Comparison of ENCODE assay signal across 13 cellular contexts in genomic region chr22:46378499-46379300, GRCh38. TPM values are rescaled to one million over a fixed set of nuclear protein-coding genes. Genes with fewer than 3 reads are reported as not detected.
DNase-seq lines count a peak whose midpoint lies in the region; ATAC-seq and TF ChIP-seq lines count a peak whose summit lies in the region.
"Had no signal": no experiment of that assay in that cellular context is flagged by ENCODE, and none has a peak within 500 bp of the region (broad histone marks: within the 10 kb centered on the region; RNA-seq: fewer than 3 reads in every experiment).

No MANE protein-coding gene starts in this region.

- H3K36me3 ChIP-seq in HUES64 (ENCODE audit: insufficient read depth, low read length) (peaks cover 6% of the 10 kb centered on the region; the same call in 1 of the 2 replicates), endodermal cell (ENCODE audit: control insufficient read depth, insufficient read depth, low read length) (peaks cover 25% of the 10 kb centered on the region), mucosa of stomach (ENCODE audit: control insufficient read depth, insufficient read depth, low read length) (no peaks in the 10 kb centered on the region)

- no peak for DNase-seq in endodermal cell
- no peak for DNase-seq in HPDE6-E6E7 (ENCODE audit: extremely low spot score)
- DNase-seq in NCI-H2081 (lab: John Stamatoyannopoulos, UW), result no peak
- no peak for DNase-seq in stimulated activated CD4-positive, alpha-beta T cell treated with anti-CD3 and anti-CD28 coated beads, Interleukin-2, amount 100 ng/mL, for 24 hours
- DNase-seq: activated CD4-positive, alpha-beta T cell treated with anti-CD3 and anti-CD28 coated beads, Interleukin-2, amount 50 U/mL, for 4 hours; activated T-cell treated with anti-CD3 and anti-CD28 coated beads, Interleukin-2, amount 50 U/mL, for 48 hours; NCI-H345; tibial artery had no signal

- peaks cover 33% of the 10 kb centered on the region for H3K4me1 Mint-ChIP-seq in endodermal cell

- H3K9me3 ChIP-seq in HUES64 (ENCODE audit: insufficient read depth, low read depth, low read length) (no peaks in the 10 kb centered on the region; the same call in 1 of the 2 replicates), endodermal cell (ENCODE audit: control insufficient read depth, low read length) (peaks cover 20% of the 10 kb centered on the region), mucosa of stomach (ENCODE audit: control insufficient read depth, low read length) (no peaks in the 10 kb centered on the region)

- H3K27ac Mint-ChIP-seq in endodermal cell, result peak overlapping the region; percentile 96
- H3K27ac Mint-ChIP-seq: IgD-negative memory B cell had no signal

- H3K27me3 Mint-ChIP-seq in endodermal cell (ENCODE audit: insufficient read depth), result no peaks in the 10 kb centered on the region

- H3K27me3 ChIP-seq in HUES64 (ENCODE audit: insufficient read depth, low read length) (no peaks in the 10 kb centered on the region), endodermal cell (ENCODE audit: control insufficient read depth, insufficient read depth, low read length, poor library complexity, severe bottlenecking) (no peaks in the 10 kb centered on the region), mucosa of stomach (ENCODE audit: control insufficient read depth, insufficient read depth, low read length) (no peaks in the 10 kb centered on the region)

- peaks cover 32% of the 10 kb centered on the region for H3K4me1 ChIP-seq in HUES64 (ENCODE audit: insufficient read depth, low read length)
- H3K4me1 ChIP-seq in endodermal cell (ENCODE audit: control insufficient read depth, insufficient read depth, low read length), result peaks cover 12% of the 10 kb centered on the region
- peaks cover 69% of the 10 kb centered on the region for H3K4me1 ChIP-seq in mucosa of stomach (ENCODE audit: control insufficient read depth, insufficient read depth, low read length)
- H3K4me1 ChIP-seq: tibial artery had no signal

- H3K9me3 Mint-ChIP-seq in endodermal cell, result peaks cover 18% of the 10 kb centered on the region

- no peak for TF ChIP-seq CTCF in 22Rv1 (IDR thresholded peaks at IDR 0.05)
- TF ChIP-seq CTCF in endodermal cell (conservative IDR thresholded peaks at IDR 0.05), result no peak

- H3K4me3 ChIP-seq in HUES64 (ENCODE audit: low read length) (no peak overlapping the region), endodermal cell (ENCODE audit: low read length) (no peak overlapping the region), mucosa of stomach (ENCODE audit: low read length) (no peak overlapping the region)
- H3K4me3 ChIP-seq: tibial artery had no signal

- peaks cover 63% of the 10 kb centered on the region for H3K36me3 Mint-ChIP-seq in endodermal cell (ENCODE audit: low read depth)

- peak overlapping the region; percentile 85 for H3K27ac ChIP-seq in 22Rv1
- H3K27ac ChIP-seq in HUES64 (ENCODE audit: low read depth, low read length), result peak overlapping the region; percentile 90
- H3K27ac ChIP-seq in endodermal cell (ENCODE audit: low read depth, low read length), result peak overlapping the region; percentile 81
- H3K27ac ChIP-seq: tibial artery had no signal

- no peak for ATAC-seq in HG03045 (IDR thresholded peaks at IDR 0.05; ENCODE audit: unreplicated experiment)

- H3K9ac ChIP-seq in HUES64 (ENCODE audit: low read depth, low read length) (no peak overlapping the region; the same call in 1 of the 2 replicates), endodermal cell (ENCODE audit: extremely low read depth, low read length, poor library complexity, severe bottlenecking) (peak overlapping the region; percentile 80), mucosa of stomach (ENCODE audit: low read length) (peak overlapping the region; percentile 18)

- peak overlapping the region; percentile 29 for H3K4me3 Mint-ChIP-seq in endodermal cell

- WGBS in HUES64, result 75% methylated on average over 31 of the region's 31 CpGs
- WGBS in endodermal cell (ENCODE audit: insufficient coverage in 1 of 2, insufficient read length in 1 of 2), 2 experiments, result 84 to 85% methylated on average over 27 to 31 of the region's 31 CpGs

RNA-seq across cellular contexts. Expression of gene TRMU, which starts 43.2 kb away (rescaled TPM):
- 44.1 TPM for polyA plus RNA-seq in HUES64 (2013, experiment 1 of 2)
- 34.3 TPM for polyA plus RNA-seq in HUES64 (2013, experiment 2 of 2)
- 10 to 100 TPM; 79.7 to 84.5 TPM for total RNA-seq in endodermal cell
- polyA plus RNA-seq in endodermal cell (2013, experiment 1 of 2), result 53.2 TPM
- 44.8 TPM for polyA plus RNA-seq in endodermal cell (2013, experiment 2 of 2)
